ENCODE assay signal across 8 cellular contexts in the genomic region with DNA sequence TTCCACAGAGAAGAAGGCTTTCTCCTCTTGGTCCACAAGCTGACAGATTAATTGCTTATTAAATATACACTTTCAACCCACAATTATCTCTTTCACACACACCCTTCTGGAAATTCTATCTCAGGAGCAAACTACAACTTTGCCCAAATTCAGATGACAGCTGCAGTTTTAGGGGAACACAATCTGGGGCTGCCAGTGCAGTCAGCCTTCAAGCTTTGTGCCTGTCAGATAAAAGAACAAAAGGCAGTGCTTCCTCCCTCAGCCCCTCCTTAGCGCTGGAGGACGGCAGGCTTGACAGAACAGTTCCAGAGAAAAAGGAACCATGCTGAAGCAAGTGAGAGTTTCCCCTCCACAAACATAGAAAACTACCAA.
DNase-seq lines count a peak whose midpoint lies in the region; ATAC-seq and TF ChIP-seq lines count a peak whose summit lies in the region.

No MANE protein-coding gene starts in this region.

- TF ChIP-seq CTCF in glutamatergic neuron (IDR thresholded peaks at IDR 0.05; ENCODE audit: partially characterized antibody, unreplicated experiment) (no peak), psoas muscle (IDR thresholded peaks at IDR 0.05) (no peak)

- CTCF ChIA-PET in activated CD4-positive, alpha-beta memory T cell treated with anti-CD3 and anti-CD28 coated beads for 36 hours (lab: Charles Lee), result no interaction called here

- H3K36me3 Mint-ChIP-seq in glutamatergic neuron (ENCODE audit: unreplicated experiment), result no peaks in the 10 kb centered on the region
- no peaks in the 10 kb centered on the region for H3K36me3 Mint-ChIP-seq in activated CD4-positive, alpha-beta memory T cell treated with anti-CD3 and anti-CD28 coated beads for 36 hours

- H3K9me3 ChIP-seq in psoas muscle (no peaks in the 10 kb centered on the region), MG63 (no peaks in the 10 kb centered on the region)

- H3K9me3 Mint-ChIP-seq in glutamatergic neuron (ENCODE audit: unreplicated experiment), result no peaks in the 10 kb centered on the region
- no peaks in the 10 kb centered on the region for H3K9me3 Mint-ChIP-seq in activated CD4-positive, alpha-beta memory T cell treated with anti-CD3 and anti-CD28 coated beads for 36 hours

- intact Hi-C loops in psoas muscle (cut with DNase I), result no loop called here
- intact Hi-C loops in activated CD4-positive, alpha-beta memory T cell treated with anti-CD3 and anti-CD28 coated beads for 36 hours (cut with micrococcal nuclease), result loop anchor here (1.0 kb wide), 1 partner anchor 45 kb away; no protein-coding TSS in a partner anchor

- POLR2A ChIA-PET in activated CD4-positive, alpha-beta memory T cell treated with anti-CD3 and anti-CD28 coated beads for 36 hours (lab: Charles Lee), result no interaction called here

- peak; percentile 43 for DNase-seq in H7
- DNase-seq in OCI-M2 (lab: John Stamatoyannopoulos, UW; ENCODE audit: unreplicated experiment), result peak; percentile 31
- peak; percentile 49 for DNase-seq in glutamatergic neuron
- DNase-seq in psoas muscle, result no peak
- no peak for DNase-seq in NCI-H510A (lab: John Stamatoyannopoulos, UW)
- no peak for DNase-seq in activated CD4-positive, alpha-beta memory T cell treated with anti-CD3 and anti-CD28 coated beads for 36 hours
- DNase-seq in MG63, result no peak
- DNase-seq in RPMI8226, result no peak

- H3K4me1 ChIP-seq in psoas muscle, result peaks cover 12% of the 10 kb centered on the region

- H3K27ac ChIP-seq in psoas muscle, result no peak overlapping the region

- H3K4me3 ChIP-seq in H7 (ENCODE audit: insufficient read depth, low read depth, low read length), result no peak overlapping the region
- peak overlapping the region; percentile 38 for H3K4me3 ChIP-seq in psoas muscle
- H3K4me3 ChIP-seq in MG63, result no peak overlapping the region

- peak overlapping the region; percentile 98 for H3K27ac Mint-ChIP-seq in glutamatergic neuron (ENCODE audit: unreplicated experiment)
- H3K27ac Mint-ChIP-seq in activated CD4-positive, alpha-beta memory T cell treated with anti-CD3 and anti-CD28 coated beads for 36 hours, result no peak overlapping the region

- peak overlapping the region; percentile 93 for H3K4me3 Mint-ChIP-seq in glutamatergic neuron (ENCODE audit: unreplicated experiment)
- H3K4me3 Mint-ChIP-seq in activated CD4-positive, alpha-beta memory T cell treated with anti-CD3 and anti-CD28 coated beads for 36 hours, result no peak overlapping the region

- peaks cover 13% of the 10 kb centered on the region for H3K4me1 Mint-ChIP-seq in glutamatergic neuron (ENCODE audit: low read depth, unreplicated experiment)
- peaks cover 17% of the 10 kb centered on the region for H3K4me1 Mint-ChIP-seq in activated CD4-positive, alpha-beta memory T cell treated with anti-CD3 and anti-CD28 coated beads for 36 hours (ENCODE audit: low read depth)

- H3K27me3 ChIP-seq in H7 (ENCODE audit: control insufficient read depth, insufficient read depth, low read length) (no peaks in the 10 kb centered on the region), psoas muscle (ENCODE audit: insufficient read depth in 3 of 3, low read length in 2 of 3) (no peaks in the 10 kb centered on the region), MG63 (no peaks in the 10 kb centered on the region)

- H3K27me3 Mint-ChIP-seq in glutamatergic neuron (ENCODE audit: unreplicated experiment), result no peaks in the 10 kb centered on the region
- H3K27me3 Mint-ChIP-seq in activated CD4-positive, alpha-beta memory T cell treated with anti-CD3 and anti-CD28 coated beads for 36 hours, result no peaks in the 10 kb centered on the region

- ATAC-seq in psoas muscle, result peak in 1 of 4 donors; percentile 44

- H3K36me3 ChIP-seq in H7 (replicated peaks; ENCODE audit: control insufficient read depth, insufficient read depth, low read length), result no peaks in the 10 kb centered on the region
- H3K36me3 ChIP-seq in psoas muscle (ENCODE audit: insufficient read depth in 1 of 2, low read depth in 1 of 2), result no peaks in the 10 kb centered on the region
- no peaks in the 10 kb centered on the region for H3K36me3 ChIP-seq in MG63

- WGBS in psoas muscle, 3 donors, result 30 to 68% (median 38%) methylated on average over 2 of the region's 2 CpGs

Comparison
In these comparisons a context has a peak if more than half of its experiments do, and no peak if none do; other contexts are left out.
1. DNase-seq: peak in H7 (single experiment), OCI-M2 (single experiment) and glutamatergic neuron (single experiment); none in psoas muscle (0 of 2), NCI-H510A (single experiment), activated CD4-positive, alpha-beta memory T cell treated with anti-CD3 and anti-CD28 coated beads for 36 hours (single experiment), MG63 (single experiment) and RPMI8226 (single experiment).